In genomic region chr1:44476891-44477290, GRCh38 we compare ENCODE assay signal across 35 cellular contexts.
"Had no signal": no experiment of that assay in that cellular context is flagged by ENCODE, and none has a peak within 500 bp of the region (broad histone marks: within the 10 kb centered on the region; RNA-seq: fewer than 3 reads in every experiment).

No MANE protein-coding gene starts in this region.

- H3K27me3 ChIP-seq: body of pancreas, brain microvascular endothelial cell, breast epithelium had no signal

- H3K4me1 Mint-ChIP-seq: activated T-helper 17 cell treated with anti-CD3 and anti-CD28 coated beads, Interleukin-2, amount 50 U/mL, for 72 hours had no signal

- H3K36me3 Mint-ChIP-seq: activated CD4-positive, alpha-beta memory T cell treated with anti-CD3 and anti-CD28 coated beads for 36 hours; activated naive CD8-positive, alpha-beta T cell treated with anti-CD3 and anti-CD28 coated beads for 36 hours had no signal

- H3K9me3 ChIP-seq: adrenal gland, body of pancreas, breast epithelium had no signal

- H3K36me3 ChIP-seq: adrenal gland, brain microvascular endothelial cell, breast epithelium, WERI-Rb-1 had no signal

- H3K4me3 ChIP-seq: adrenal gland, body of pancreas, breast epithelium had no signal

- ATAC-seq: activated CD8-positive, alpha-beta T cell treated with anti-CD3 and anti-CD28 coated beads for 36 hours; activated naive CD4-positive, alpha-beta T cell treated with anti-CD3 and anti-CD28 coated beads, Interleukin-2, amount 50 U/mL, for 72 hours; activated T-cell treated with anti-CD3 and anti-CD28 coated beads, Interleukin-2, amount 50 U/mL, for 4 hours; activated T-cell treated with anti-CD3 and anti-CD28 coated beads, Interleukin-2, amount 50 U/mL, for 72 hours; activated T-helper 17 cell treated with anti-CD3 and anti-CD28 coated beads, Interleukin-2, amount 50 U/mL, for 72 hours; body of pancreas had no signal

- H3K27ac Mint-ChIP-seq: activated B cell treated with CpG ODN at 0.5 μM for 24 hours; activated CD4-positive, alpha-beta memory T cell treated with anti-CD3 and anti-CD28 coated beads for 36 hours; activated CD4-positive, alpha-beta T cell treated with anti-CD3 and anti-CD28 coated beads, Interleukin-2, amount 10 ng/mL, durations not matched to agents 24 days and 14 days; activated CD8-positive, alpha-beta T cell treated with anti-CD3 and anti-CD28 coated beads for 36 hours; activated naive CD4-positive, alpha-beta T cell treated with anti-CD3 and anti-CD28 coated beads for 36 hours; activated naive CD4-positive, alpha-beta T cell treated with anti-CD3 and anti-CD28 coated beads, Interleukin-2, amount 50 U/mL, for 72 hours; activated naive CD8-positive, alpha-beta T cell treated with anti-CD3 and anti-CD28 coated beads for 36 hours; activated T-cell treated with anti-CD3 and anti-CD28 coated beads, Interleukin-2, amount 50 U/mL, for 72 hours; activated T-helper 1 cell treated with anti-CD3 and anti-CD28 coated beads, Interleukin-12 subunit alpha, Interleukin-12 subunit beta, Interleukin-2, Interleukin-4 antibody, amounts not matched to agents 30 ng/mL and 10 ng/mL and 1 ng/mL, durations not matched to agents 14 hours and 24 hours and 36 hours; activated T-helper 17 cell treated with anti-CD3 and anti-CD28 coated beads, Interleukin-2, amount 50 U/mL, for 72 hours; T-helper 1 cell treated with Interleukin-12 subunit alpha and Interleukin-12 subunit beta and Interleukin-4 antibody, amounts not matched to agents 30 μg/mL and 1 μg/mL, for 36 hours; T-helper 2 cell treated with Interferon-gamma antibody and Interleukin-4, amounts not matched to agents 5 μg/mL and 100 μg/mL, for 36 hours had no signal

- H3K4me3 Mint-ChIP-seq: activated B cell treated with CpG ODN at 0.5 μM for 24 hours; activated CD4-positive, alpha-beta memory T cell treated with anti-CD3 and anti-CD28 coated beads for 36 hours; activated CD4-positive, alpha-beta T cell treated with anti-CD3 and anti-CD28 coated beads, Interleukin-2, amount 10 ng/mL, durations not matched to agents 24 days and 14 days; activated CD8-positive, alpha-beta T cell treated with anti-CD3 and anti-CD28 coated beads for 36 hours; activated naive CD4-positive, alpha-beta T cell treated with anti-CD3 and anti-CD28 coated beads for 36 hours; activated naive CD8-positive, alpha-beta T cell treated with anti-CD3 and anti-CD28 coated beads for 36 hours; activated T-cell treated with anti-CD3 and anti-CD28 coated beads, Interleukin-2, amount 50 U/mL, for 4 hours; activated T-cell treated with anti-CD3 and anti-CD28 coated beads, Interleukin-2, amount 50 U/mL, for 72 hours; activated T-helper 1 cell treated with anti-CD3 and anti-CD28 coated beads, Interleukin-12 subunit alpha, Interleukin-12 subunit beta, Interleukin-2, Interleukin-4 antibody, amounts not matched to agents 30 ng/mL and 10 ng/mL and 1 ng/mL, durations not matched to agents 14 hours and 24 hours and 36 hours; activated T-helper 17 cell treated with anti-CD3 and anti-CD28 coated beads, Interleukin-2, amount 50 U/mL, for 72 hours; T-helper 1 cell treated with Interleukin-12 subunit alpha and Interleukin-12 subunit beta and Interleukin-4 antibody, amounts not matched to agents 30 μg/mL and 1 μg/mL, for 36 hours; T-helper 2 cell treated with Interferon-gamma antibody and Interleukin-4, amounts not matched to agents 5 μg/mL and 100 μg/mL, for 36 hours had no signal

- H3K4me1 ChIP-seq: adrenal gland, body of pancreas, breast epithelium had no signal

- H3K9me3 Mint-ChIP-seq: activated CD4-positive, alpha-beta memory T cell treated with anti-CD3 and anti-CD28 coated beads for 36 hours; activated CD4-positive, alpha-beta T cell treated with anti-CD3 and anti-CD28 coated beads, Interleukin-2, amount 10 ng/mL, durations not matched to agents 24 days and 14 days; activated CD8-positive, alpha-beta T cell treated with anti-CD3 and anti-CD28 coated beads for 36 hours; activated naive CD4-positive, alpha-beta T cell treated with anti-CD3 and anti-CD28 coated beads for 36 hours; activated naive CD4-positive, alpha-beta T cell treated with anti-CD3 and anti-CD28 coated beads, Interleukin-2, amount 50 U/mL, for 72 hours; activated T-cell treated with anti-CD3 and anti-CD28 coated beads, Interleukin-2, amount 50 U/mL, for 72 hours; activated T-helper 1 cell treated with anti-CD3 and anti-CD28 coated beads, Interleukin-12 subunit alpha, Interleukin-12 subunit beta, Interleukin-2, Interleukin-4 antibody, amounts not matched to agents 30 ng/mL and 10 ng/mL and 1 ng/mL, durations not matched to agents 14 hours and 24 hours and 36 hours; activated T-helper 17 cell treated with anti-CD3 and anti-CD28 coated beads, Interleukin-2, amount 50 U/mL, for 72 hours; T-helper 1 cell treated with Interleukin-12 subunit alpha and Interleukin-12 subunit beta and Interleukin-4 antibody, amounts not matched to agents 30 μg/mL and 1 μg/mL, for 36 hours; T-helper 2 cell treated with Interferon-gamma antibody and Interleukin-4, amounts not matched to agents 5 μg/mL and 100 μg/mL, for 36 hours had no signal

- DNase-seq: activated B cell treated with CpG ODN at 0.5 μM for 24 hours; activated CD4-positive, alpha-beta memory T cell treated with anti-CD3 and anti-CD28 coated beads for 36 hours; activated CD4-positive, alpha-beta T cell treated with anti-CD3 and anti-CD28 coated beads for 4 hours; activated CD4-positive, alpha-beta T cell treated with anti-CD3 and anti-CD28 coated beads, Interleukin-2, amount 10 ng/mL, durations not matched to agents 24 days and 14 days; activated CD4-positive, alpha-beta T cell treated with anti-CD3 and anti-CD28 coated beads, Interleukin-2, amount 50 U/mL, for 1 hour; activated CD4-positive, alpha-beta T cell treated with anti-CD3 and anti-CD28 coated beads, Interleukin-2, amount 50 U/mL, for 4 hours; activated CD4-positive, CD25-positive, alpha-beta regulatory T cell treated with anti-CD3 and anti-CD28 coated beads, Interleukin-2, amount 50 U/mL, for 72 hours; activated CD8-positive, alpha-beta memory T cell treated with anti-CD3 and anti-CD28 coated beads, Interleukin-2, amount 50 U/mL, for 4 hours; activated CD8-positive, alpha-beta T cell treated with anti-CD3 and anti-CD28 coated beads for 36 hours; activated effector memory CD4-positive, alpha-beta T cell treated with anti-CD3 and anti-CD28 coated beads, Interleukin-2, amount 50 U/mL, for 16 hours; activated gamma-delta T cell treated with Interleukin-2 at 50 U/mL for 16 hours; activated naive CD4-positive, alpha-beta T cell; activated naive CD4-positive, alpha-beta T cell treated with anti-CD3 and anti-CD28 coated beads for 36 hours; activated naive CD4-positive, alpha-beta T cell treated with anti-CD3 and anti-CD28 coated beads, Interleukin-2, amount 50 U/mL, for 16 hours; activated naive CD8-positive, alpha-beta T cell treated with anti-CD3 and anti-CD28 coated beads for 36 hours; activated T-cell treated with anti-CD3 and anti-CD28 coated beads for 4 hours; activated T-cell treated with anti-CD3 and anti-CD28 coated beads, Interleukin-2, amount 50 U/mL, for 1 hour; activated T-cell treated with anti-CD3 and anti-CD28 coated beads, Interleukin-2, amount 50 U/mL, for 4 hours; activated T-cell treated with anti-CD3 and anti-CD28 coated beads, Interleukin-2, amount 50 U/mL, for 72 hours; adrenal gland; amniotic stem cell; aorta; body of pancreas; brain microvascular endothelial cell; central memory CD4-positive, alpha-beta T cell; T-helper 1 cell; T-helper 2 cell; T-helper 9 cell; WERI-Rb-1 had no signal

- H3K27ac ChIP-seq: adrenal gland, body of pancreas, brain microvascular endothelial cell, breast epithelium, WERI-Rb-1 had no signal
